Comparison of ENCODE assay signal across 11 cellular contexts in the genomic region with DNA sequence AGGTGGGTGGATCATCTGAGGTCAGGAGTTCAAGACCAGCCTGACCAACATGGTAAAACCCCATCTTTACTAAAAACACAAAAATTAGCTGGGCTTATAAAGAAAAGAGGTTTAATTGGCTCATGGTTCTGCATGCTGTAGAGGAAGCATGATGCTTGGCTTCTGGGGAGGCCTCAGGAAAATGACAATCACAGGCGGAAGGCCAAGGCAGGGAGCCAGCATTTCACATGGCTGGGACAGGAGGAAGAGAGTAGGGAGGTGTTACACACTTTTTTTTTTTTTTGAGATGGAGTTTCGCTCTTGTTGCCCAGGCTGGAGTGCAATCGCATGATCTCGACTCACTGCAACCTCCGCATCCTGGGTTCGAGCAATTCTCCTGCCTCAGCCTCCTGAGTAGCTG. TPM values are rescaled to one million over a fixed set of nuclear protein-coding genes. Genes with fewer than 3 reads are reported as not detected.
"Had no signal": no experiment of that assay in that cellular context is flagged by ENCODE, and none has a peak within 500 bp of the region (broad histone marks: within the 10 kb centered on the region; RNA-seq: fewer than 3 reads in every experiment).

No MANE protein-coding gene starts in this region.

RNA-seq across cellular contexts. Expression of gene TMEM235, which starts 3.6 kb away (rescaled TPM):
- total RNA-seq: activated naive CD4-positive, alpha-beta T cell treated with anti-CD3 and anti-CD28 coated beads, Interleukin-2, amount 50 U/mL, for 72 hours; bronchial epithelial cell; chondrocyte; fibroblast of villous mesenchyme; left colon; natural killer cell; renal cortical epithelial cell; Right ventricle myocardium inferior; SK-MEL-5; T-helper 1 cell treated with Interleukin-12 subunit alpha and Interleukin-12 subunit beta and Interleukin-4 antibody, amounts not matched to agents 30 ng/mL and 1 ng/mL, for 36 hours; upper lobe of left lung had no signal
